26 cellular contexts compared by ENCODE assay signal in genomic region chr1:25628741-25629421, GRCh38. TPM values are rescaled to one million over a fixed set of nuclear protein-coding genes. Genes with fewer than 3 reads are reported as not detected.
DNase-seq lines count a peak whose midpoint lies in the region; ATAC-seq and TF ChIP-seq lines count a peak whose summit lies in the region.
"Had no signal": no experiment of that assay in that cellular context is flagged by ENCODE, and none has a peak within 500 bp of the region (broad histone marks: within the 10 kb centered on the region; RNA-seq: fewer than 3 reads in every experiment).

No MANE protein-coding gene starts in this region.

- CTCF ChIA-PET in activated CD8-positive, alpha-beta T cell treated with anti-CD3 and anti-CD28 coated beads for 36 hours (lab: Charles Lee): interaction anchor here (2.0 kb wide), 1 partner anchor 10 kb away, joined by 18 read pairs; no protein-coding TSS in a partner anchor
- CTCF ChIA-PET in activated CD8-positive, alpha-beta T cell treated with anti-CD3 and anti-CD28 coated beads, Interleukin-2, amount 10 ng/mL, durations not matched to agents 7 days and 5 days (lab: Charles Lee): interaction anchor here (1.1 to 2.1 kb wide), 2 partner anchors 10 to 14 kb away, joined by 3 to 8 read pairs; no protein-coding TSS in a partner anchor
- CTCF ChIA-PET in naive thymus-derived CD4-positive, alpha-beta T cell (lab: Charles Lee): interaction anchor here (1.1 to 1.2 kb wide), 2 partner anchors 10 to 48 kb away, joined by 4 read pairs; no protein-coding TSS in a partner anchor

- peaks cover 4% of the 10 kb centered on the region for H3K9me3 Mint-ChIP-seq in activated CD8-positive, alpha-beta T cell treated with anti-CD3 and anti-CD28 coated beads for 36 hours
- peaks cover 4% of the 10 kb centered on the region for H3K9me3 Mint-ChIP-seq in activated CD8-positive, alpha-beta T cell treated with anti-CD3 and anti-CD28 coated beads, Interleukin-2, amount 10 ng/mL, durations not matched to agents 7 days and 5 days (ENCODE audit: insufficient read depth)
- H3K9me3 Mint-ChIP-seq in naive thymus-derived CD4-positive, alpha-beta T cell: peaks cover 0 to 12% (median 0%) of the 10 kb centered on the region in 11 donors
- H3K9me3 Mint-ChIP-seq: natural killer cell had no signal

- H3K4me1 Mint-ChIP-seq in activated CD8-positive, alpha-beta T cell treated with anti-CD3 and anti-CD28 coated beads for 36 hours (ENCODE audit: low read depth): peaks cover 66% of the 10 kb centered on the region
- H3K4me1 Mint-ChIP-seq in activated CD8-positive, alpha-beta T cell treated with anti-CD3 and anti-CD28 coated beads, Interleukin-2, amount 10 ng/mL, durations not matched to agents 7 days and 5 days (ENCODE audit: low read depth): peaks cover 63% of the 10 kb centered on the region
- H3K4me1 Mint-ChIP-seq in T-helper 17 cell: peaks cover 58% of the 10 kb centered on the region
- H3K4me1 Mint-ChIP-seq in naive thymus-derived CD4-positive, alpha-beta T cell: peaks cover 62 to 98% (median 92%) of the 10 kb centered on the region in 7 donors
- H3K4me1 Mint-ChIP-seq: endodermal cell had no signal

- peak overlapping the region; percentile 43 for H3K4me2 ChIP-seq in DOHH2 (ENCODE audit: low read length)

- H3K9me3 ChIP-seq in DOHH2 (ENCODE audit: control insufficient read depth, insufficient read depth, low read length) (peaks cover 4% of the 10 kb centered on the region; the same call in 1 of the 2 replicates), T-helper 17 cell (ENCODE audit: control insufficient read depth, low read length, poor library complexity, severe bottlenecking) (no peaks in the 10 kb centered on the region)
- no peaks in the 10 kb centered on the region for H3K9me3 ChIP-seq in naive thymus-derived CD4-positive, alpha-beta T cell (ENCODE audit: control insufficient read depth in 2 of 3, low read length in 3 of 3)
- H3K9me3 ChIP-seq: breast epithelium, esophagus muscularis mucosa, HAP-1, left lung had no signal

- 0 out of 2 replicates have a peak, but pooled peaks cover 3% of the 10 kb centered on the region for H3F3A ChIP-seq in DOHH2 (ENCODE audit: control insufficient read depth, insufficient read depth)

- peaks cover 73% of the 10 kb centered on the region for H3K27me3 ChIP-seq in DOHH2 (ENCODE audit: control insufficient read depth, low read length)
- no peaks in the 10 kb centered on the region for H3K27me3 ChIP-seq in naive thymus-derived CD4-positive, alpha-beta T cell (ENCODE audit: control insufficient read depth in 2 of 2, insufficient read depth in 2 of 2, low read length in 2 of 2)
- H3K27me3 ChIP-seq: breast epithelium, esophagus muscularis mucosa, left lung had no signal

- no peak overlapping the region for H3K4me3 Mint-ChIP-seq in activated CD8-positive, alpha-beta T cell treated with anti-CD3 and anti-CD28 coated beads for 36 hours
- H3K4me3 Mint-ChIP-seq in activated CD8-positive, alpha-beta T cell treated with anti-CD3 and anti-CD28 coated beads, Interleukin-2, amount 10 ng/mL, durations not matched to agents 7 days and 5 days: no peak overlapping the region
- H3K4me3 Mint-ChIP-seq in T-helper 17 cell: peak overlapping the region; percentile 37
- H3K4me3 Mint-ChIP-seq in naive thymus-derived CD4-positive, alpha-beta T cell: peak overlapping the region; percentile 1 to 91 (median 78)
- H3K4me3 Mint-ChIP-seq: endodermal cell, natural killer cell had no signal

- no peaks in the 10 kb centered on the region for H3K27me3 Mint-ChIP-seq in activated CD8-positive, alpha-beta T cell treated with anti-CD3 and anti-CD28 coated beads for 36 hours
- peaks cover 6% of the 10 kb centered on the region for H3K27me3 Mint-ChIP-seq in activated CD8-positive, alpha-beta T cell treated with anti-CD3 and anti-CD28 coated beads, Interleukin-2, amount 10 ng/mL, durations not matched to agents 7 days and 5 days (ENCODE audit: low read depth)
- H3K27me3 Mint-ChIP-seq in T-helper 17 cell: no peaks in the 10 kb centered on the region
- peaks cover 0 to 65% (median 0%) of the 10 kb centered on the region in 5 donors for H3K27me3 Mint-ChIP-seq in naive thymus-derived CD4-positive, alpha-beta T cell

- H3K36me3 Mint-ChIP-seq in activated CD8-positive, alpha-beta T cell treated with anti-CD3 and anti-CD28 coated beads for 36 hours (ENCODE audit: low read depth): peaks cover 9% of the 10 kb centered on the region
- H3K36me3 Mint-ChIP-seq in activated CD8-positive, alpha-beta T cell treated with anti-CD3 and anti-CD28 coated beads, Interleukin-2, amount 10 ng/mL, durations not matched to agents 7 days and 5 days (ENCODE audit: low read depth): peaks cover 56% of the 10 kb centered on the region
- H3K36me3 Mint-ChIP-seq in T-helper 17 cell (ENCODE audit: low read depth): peaks cover 8% of the 10 kb centered on the region
- H3K36me3 Mint-ChIP-seq in naive thymus-derived CD4-positive, alpha-beta T cell: peaks cover 3 to 68% (median 22%) of the 10 kb centered on the region in 5 donors
- H3K36me3 Mint-ChIP-seq: natural killer cell had no signal

- no peaks in the 10 kb centered on the region for H3K9me2 ChIP-seq in DOHH2 (replicated peaks; ENCODE audit: control insufficient read depth, low read length)

- peaks cover 15% of the 10 kb centered on the region for H3K4me1 ChIP-seq in DOHH2 (ENCODE audit: control insufficient read depth, low read length)
- H3K4me1 ChIP-seq in naive thymus-derived CD4-positive, alpha-beta T cell (ENCODE audit: control insufficient read depth in 2 of 2, insufficient read depth in 2 of 2, low read length in 2 of 2): peaks cover 10 to 53% of the 10 kb centered on the region in 2 donors
- H3K4me1 ChIP-seq: breast epithelium, HAP-1 had no signal

- ATAC-seq in activated CD8-positive, alpha-beta T cell treated with anti-CD3 and anti-CD28 coated beads for 36 hours: peak; percentile 5
- ATAC-seq in activated CD8-positive, alpha-beta T cell treated with anti-CD3 and anti-CD28 coated beads, Interleukin-2, amount 10 ng/mL, durations not matched to agents 7 days and 5 days: no peak
- ATAC-seq in T-helper 17 cell (peak; percentile 73), HG03196 (IDR thresholded peaks at IDR 0.05; ENCODE audit: unreplicated experiment) (no peak), GM21529 (IDR thresholded peaks at IDR 0.05; ENCODE audit: unreplicated experiment) (no peak)
- ATAC-seq in naive thymus-derived CD4-positive, alpha-beta T cell: peak; percentile 69
- ATAC-seq: left lung, natural killer cell had no signal

- no peak overlapping the region for H3K27ac ChIP-seq in DOHH2 (ENCODE audit: low read depth, low read length)
- peak overlapping the region; percentile 52 for H3K27ac ChIP-seq in naive thymus-derived CD4-positive, alpha-beta T cell (ENCODE audit: low read depth, low read length)
- H3K27ac ChIP-seq: breast epithelium, coronary artery, esophagus muscularis mucosa, left lung, skin epidermis had no signal

- intact Hi-C loops in activated CD8-positive, alpha-beta T cell treated with anti-CD3 and anti-CD28 coated beads for 36 hours (cut with micrococcal nuclease): no loop called here
- intact Hi-C loops in naive thymus-derived CD4-positive, alpha-beta T cell (cut with micrococcal nuclease): loop anchor here in 1 of 2 donors (1.0 kb wide), 1 partner anchor 10 kb away; no protein-coding TSS in a partner anchor

- no peak overlapping the region for H3K27ac Mint-ChIP-seq in activated CD8-positive, alpha-beta T cell treated with anti-CD3 and anti-CD28 coated beads for 36 hours
- no peak overlapping the region for H3K27ac Mint-ChIP-seq in activated CD8-positive, alpha-beta T cell treated with anti-CD3 and anti-CD28 coated beads, Interleukin-2, amount 10 ng/mL, durations not matched to agents 7 days and 5 days
- H3K27ac Mint-ChIP-seq in T-helper 17 cell: peak overlapping the region; percentile 44
- H3K27ac Mint-ChIP-seq in naive thymus-derived CD4-positive, alpha-beta T cell: peak overlapping the region in 8 of 9 donors; percentile 43 to 100 (median 92)
- H3K27ac Mint-ChIP-seq: endodermal cell, natural killer cell had no signal

- no peaks in the 10 kb centered on the region for H3K36me3 ChIP-seq in DOHH2 (ENCODE audit: control insufficient read depth, low read length)
- H3K36me3 ChIP-seq in naive thymus-derived CD4-positive, alpha-beta T cell (ENCODE audit: control insufficient read depth in 2 of 3, insufficient read depth in 3 of 3, low read length in 3 of 3): peaks cover 0 to 6% (median 0%) of the 10 kb centered on the region in 3 experiments
- H3K36me3 ChIP-seq: breast epithelium, esophagus muscularis mucosa, HAP-1, left lung had no signal

- H3K4me3 ChIP-seq in DOHH2 (ENCODE audit: low read length): peak overlapping the region; percentile 24; the same call in 1 of the 2 replicates
- no peak overlapping the region for H3K4me3 ChIP-seq in naive thymus-derived CD4-positive, alpha-beta T cell (ENCODE audit: low read length)
- H3K4me3 ChIP-seq: breast epithelium, coronary artery, esophagus muscularis mucosa, HAP-1, left lung, skin epidermis had no signal

- H4K20me1 ChIP-seq in DOHH2 (ENCODE audit: control insufficient read depth, insufficient read depth, low read depth, low read length): no peaks in the 10 kb centered on the region

- no peak for TF ChIP-seq CTCF in activated CD8-positive, alpha-beta T cell treated with anti-CD3 and anti-CD28 coated beads for 36 hours (IDR thresholded peaks at IDR 0.05)
- no peak for TF ChIP-seq CTCF in DOHH2 (IDR thresholded peaks at IDR 0.05; ENCODE audit: low read depth, low read length, poor library complexity, severe bottlenecking)

- H3K79me2 ChIP-seq in DOHH2 (ENCODE audit: control insufficient read depth, low read length): no peaks in the 10 kb centered on the region

- DNase-seq in activated CD8-positive, alpha-beta T cell treated with anti-CD3 and anti-CD28 coated beads for 36 hours: no peak
- DNase-seq in activated CD8-positive, alpha-beta T cell treated with anti-CD3 and anti-CD28 coated beads, Interleukin-2, amount 10 ng/mL, durations not matched to agents 7 days and 5 days: no peak
- no peak for DNase-seq in T-helper 17 cell
- peak in 6 of 9 donors; percentile 33 to 61 (median 50) for DNase-seq in naive thymus-derived CD4-positive, alpha-beta T cell
- no peak for DNase-seq in NCI-H524 (lab: John Stamatoyannopoulos, UW)
- DNase-seq: amygdala; endodermal cell; foreskin melanocyte; hippocampal formation; Kasumi-1; left lung; natural killer cell; NCI-H1092; NCI-H2029; NCI-H2227 treated with DMSO at 0.1 percent for 48 hours; OCI-M1; stimulated activated CD4-positive, alpha-beta T cell treated with anti-CD3 and anti-CD28 coated beads, Interleukin-1b, Interleukin-23, amount 100 ng/mL, for 48 hours; T1000 had no signal

- POLR2A ChIA-PET in activated CD8-positive, alpha-beta T cell treated with anti-CD3 and anti-CD28 coated beads for 36 hours (lab: Charles Lee): interaction anchor here (0.7 to 1.2 kb wide), 2 partner anchors 10 to 30 kb away, joined by 3 read pairs; no protein-coding TSS in a partner anchor
- POLR2A ChIA-PET in activated CD8-positive, alpha-beta T cell treated with anti-CD3 and anti-CD28 coated beads, Interleukin-2, amount 10 ng/mL, durations not matched to agents 7 days and 5 days (lab: Charles Lee): no interaction called here
- POLR2A ChIA-PET in naive thymus-derived CD4-positive, alpha-beta T cell (lab: Charles Lee): interaction anchor here (0.9 to 2.6 kb wide), 5 partner anchors 9 to 67 kb away, joined by 3 to 13 read pairs (median 7); no protein-coding TSS in a partner anchor

RNA-seq across cellular contexts. Expression of gene MAN1C1, which starts 12.3 kb away (rescaled TPM):
- total RNA-seq in activated CD8-positive, alpha-beta T cell treated with anti-CD3 and anti-CD28 coated beads for 36 hours: 1 to 10 TPM; 3.7 to 4.4 TPM
- 10 to 100 TPM; 16.8 to 17.9 TPM for total RNA-seq in activated CD8-positive, alpha-beta T cell treated with anti-CD3 and anti-CD28 coated beads, Interleukin-2, amount 10 ng/mL, durations not matched to agents 7 days and 5 days
- 10 to 100 TPM; 16.9 to 27.3 TPM for total RNA-seq in T-helper 17 cell
- 10 to 100 TPM; 28.8 to 85.5 (median 69.9) TPM for total RNA-seq in naive thymus-derived CD4-positive, alpha-beta T cell
- polyA plus RNA-seq in naive thymus-derived CD4-positive, alpha-beta T cell: 10 to 100 TPM; 16.0 to 30.4 TPM

Comparison
In these comparisons a context has a peak if more than half of its experiments do, and no peak if none do; other contexts are left out.
1. ATAC-seq: peak in activated CD8-positive, alpha-beta T cell treated with anti-CD3 and anti-CD28 coated beads for 36 hours (single experiment), T-helper 17 cell (single experiment) and naive thymus-derived CD4-positive, alpha-beta T cell (single experiment); none in activated CD8-positive, alpha-beta T cell treated with anti-CD3 and anti-CD28 coated beads, Interleukin-2, amount 10 ng/mL, durations not matched to agents 7 days and 5 days (single experiment), HG03196 (single experiment) and GM21529 (single experiment).
2. DNase-seq: peak in naive thymus-derived CD4-positive, alpha-beta T cell (6 of 9); none in activated CD8-positive, alpha-beta T cell treated with anti-CD3 and anti-CD28 coated beads for 36 hours (single experiment), activated CD8-positive, alpha-beta T cell treated with anti-CD3 and anti-CD28 coated beads, Interleukin-2, amount 10 ng/mL, durations not matched to agents 7 days and 5 days (single experiment), T-helper 17 cell (0 of 3) and NCI-H524 (0 of 2).
3. H3K27ac Mint-ChIP-seq: peak in T-helper 17 cell (single experiment) and naive thymus-derived CD4-positive, alpha-beta T cell (8 of 9); none in activated CD8-positive, alpha-beta T cell treated with anti-CD3 and anti-CD28 coated beads for 36 hours (single experiment) and activated CD8-positive, alpha-beta T cell treated with anti-CD3 and anti-CD28 coated beads, Interleukin-2, amount 10 ng/mL, durations not matched to agents 7 days and 5 days (single experiment).
4. H3K4me3 Mint-ChIP-seq: peak in T-helper 17 cell (single experiment) and naive thymus-derived CD4-positive, alpha-beta T cell (10 of 10); none in activated CD8-positive, alpha-beta T cell treated with anti-CD3 and anti-CD28 coated beads for 36 hours (single experiment) and activated CD8-positive, alpha-beta T cell treated with anti-CD3 and anti-CD28 coated beads, Interleukin-2, amount 10 ng/mL, durations not matched to agents 7 days and 5 days (single experiment).